ENCODE assay signal across 22 cellular contexts in the genomic region with DNA sequence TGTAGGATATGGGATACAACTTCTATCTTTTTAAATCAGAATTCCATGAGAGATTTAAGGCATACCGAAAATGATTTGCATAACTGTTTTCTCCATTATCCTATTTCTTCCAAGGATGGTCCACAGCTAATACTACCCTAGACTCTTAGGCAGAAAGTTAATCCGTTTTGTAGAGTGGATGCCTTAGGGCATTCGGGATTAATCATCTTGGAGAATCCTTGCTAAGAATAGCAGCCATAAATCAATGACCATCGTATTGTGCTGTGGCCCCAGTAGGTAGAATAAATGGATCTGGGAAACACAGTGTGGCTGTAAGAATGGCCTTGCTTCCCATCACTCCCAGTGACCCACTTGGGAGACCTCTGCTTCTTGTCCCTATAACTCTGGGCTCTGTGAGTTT.
DNase-seq lines count a peak whose midpoint lies in the region; ATAC-seq and TF ChIP-seq lines count a peak whose summit lies in the region.
"Had no signal": no experiment of that assay in that cellular context is flagged by ENCODE, and none has a peak within 500 bp of the region (broad histone marks: within the 10 kb centered on the region; RNA-seq: fewer than 3 reads in every experiment).

No MANE protein-coding gene starts in this region.

- H3K36me3 Mint-ChIP-seq in HFFc6 (ENCODE audit: low read depth) (no peaks in the 10 kb centered on the region), Caco-2 (ENCODE audit: insufficient read depth, unreplicated experiment) (no peaks in the 10 kb centered on the region)
- H3K36me3 Mint-ChIP-seq in activated T-helper 17 cell treated with anti-CD3 and anti-CD28 coated beads, Interleukin-2, amount 50 U/mL, for 72 hours (ENCODE audit: low read depth), result no peaks in the 10 kb centered on the region
- H3K36me3 Mint-ChIP-seq: CD14-positive monocyte had no signal

- no peak overlapping the region for H3K27ac Mint-ChIP-seq in HFFc6
- H3K27ac Mint-ChIP-seq in activated T-helper 17 cell treated with anti-CD3 and anti-CD28 coated beads, Interleukin-2, amount 50 U/mL, for 72 hours, result no peak overlapping the region
- H3K27ac Mint-ChIP-seq in Caco-2 (ENCODE audit: unreplicated experiment), result no peak overlapping the region
- H3K27ac Mint-ChIP-seq: CD14-positive monocyte; CD4-positive, alpha-beta T cell; CD8-positive, alpha-beta memory T cell had no signal

- BruUV-seq in Caco-2 (replicated peaks; lab: Mats Ljungman, UMichigan), result no TSS peak

- DNase-seq in EH (ENCODE audit: low read depth) (peak; percentile 43), HFFc6 (peak; percentile 16), NCI-H82 (lab: John Stamatoyannopoulos, UW) (peak; percentile 89), RPMI7951 (ENCODE audit: low read depth) (peak; percentile 56), middle frontal gyrus (ENCODE audit: extremely low spot score, low spot score) (no peak), Caco-2 (no peak)
- no peak for DNase-seq in stimulated activated CD4-positive, alpha-beta T cell treated with anti-CD3 and anti-CD28 coated beads, Interleukin-2, amount 100 ng/mL, for 24 hours
- DNase-seq: AML-193; BE2C; Calu3; CD4-positive, alpha-beta T cell; CD8-positive, alpha-beta memory T cell; DMS53; DMS79 treated with DMSO at 0.1 percent for 48 hours; GDM1; GM23248; H7 had no signal

- H3K9me3 Mint-ChIP-seq in HFFc6 (no peaks in the 10 kb centered on the region), Caco-2 (ENCODE audit: unreplicated experiment) (no peaks in the 10 kb centered on the region)
- no peaks in the 10 kb centered on the region for H3K9me3 Mint-ChIP-seq in activated T-helper 17 cell treated with anti-CD3 and anti-CD28 coated beads, Interleukin-2, amount 50 U/mL, for 72 hours
- H3K9me3 Mint-ChIP-seq: CD14-positive monocyte; CD4-positive, alpha-beta T cell; CD8-positive, alpha-beta memory T cell had no signal

- TF ChIP-seq CTCF in HFFc6 (IDR thresholded peaks at IDR 0.05), result no peak
- TF ChIP-seq CTCF in Caco-2 (IDR thresholded peaks at IDR 0.05; ENCODE audit: insufficient read depth in 1 of 2, low read depth in 1 of 2, low read length in 1 of 2, severe bottlenecking in 1 of 2, unreplicated experiment in 1 of 2), result no peak

- H3K27me3 ChIP-seq in Caco-2 (replicated peaks; ENCODE audit: control insufficient read depth, insufficient read depth, low read length), result no peaks in the 10 kb centered on the region
- H3K27me3 ChIP-seq: BE2C; BLaER1 treated with 17β-estradiol and CSF1 and Interleukin-3, amounts not matched to agents 10 nM and 100 nM had no signal

- CTCF ChIA-PET in Caco-2 (lab: Charles Lee), result no interaction called here

- no peaks in the 10 kb centered on the region for H3K9me3 ChIP-seq in Caco-2
- H3K9me3 ChIP-seq: BE2C; BLaER1 treated with 17β-estradiol and CSF1 and Interleukin-3, amounts not matched to agents 10 nM and 100 nM had no signal

- H3K4me3 ChIP-seq in Caco-2 (ENCODE audit: low read depth, low read length), result no peak overlapping the region
- H3K4me3 ChIP-seq: BLaER1 treated with 17β-estradiol and CSF1 and Interleukin-3, amounts not matched to agents 10 nM and 100 nM; GM12878; GM23248 had no signal

- POLR2A ChIA-PET in Caco-2 (lab: Charles Lee), result no interaction called here

- H3K27me3 Mint-ChIP-seq in HFFc6 (ENCODE audit: insufficient read depth), result no peaks in the 10 kb centered on the region; the same call in none of the 2 replicates
- no peaks in the 10 kb centered on the region for H3K27me3 Mint-ChIP-seq in activated T-helper 17 cell treated with anti-CD3 and anti-CD28 coated beads, Interleukin-2, amount 50 U/mL, for 72 hours
- H3K27me3 Mint-ChIP-seq in Caco-2 (ENCODE audit: insufficient read depth, unreplicated experiment), result no peaks in the 10 kb centered on the region
- H3K27me3 Mint-ChIP-seq: CD4-positive, alpha-beta T cell; CD8-positive, alpha-beta memory T cell had no signal

- intact Hi-C loops in Caco-2 (cut with micrococcal nuclease; ENCODE audit: unreplicated experiment), result no loop called here

- H3K4me3 Mint-ChIP-seq in HFFc6, result no peak overlapping the region
- H3K4me3 Mint-ChIP-seq in activated T-helper 17 cell treated with anti-CD3 and anti-CD28 coated beads, Interleukin-2, amount 50 U/mL, for 72 hours, result no peak overlapping the region
- no peak overlapping the region for H3K4me3 Mint-ChIP-seq in Caco-2 (ENCODE audit: unreplicated experiment)
- H3K4me3 Mint-ChIP-seq: CD14-positive monocyte; CD4-positive, alpha-beta T cell; CD8-positive, alpha-beta memory T cell had no signal

- H3K4me1 Mint-ChIP-seq in HFFc6 (ENCODE audit: low read depth) (peaks cover 38% of the 10 kb centered on the region), Caco-2 (ENCODE audit: low read depth, unreplicated experiment) (peaks cover 13% of the 10 kb centered on the region)
- peaks cover 21% of the 10 kb centered on the region for H3K4me1 Mint-ChIP-seq in activated T-helper 17 cell treated with anti-CD3 and anti-CD28 coated beads, Interleukin-2, amount 50 U/mL, for 72 hours

- no peaks in the 10 kb centered on the region; the same call in 1 of the 2 replicates for H3K4me1 ChIP-seq in Caco-2

- no peaks in the 10 kb centered on the region for H3K36me3 ChIP-seq in Caco-2 (ENCODE audit: control insufficient read depth, insufficient read depth, low read length)
- H3K36me3 ChIP-seq: BE2C; BLaER1 treated with 17β-estradiol and CSF1 and Interleukin-3, amounts not matched to agents 10 nM and 100 nM had no signal

- no peak for ATAC-seq in activated T-helper 17 cell treated with anti-CD3 and anti-CD28 coated beads, Interleukin-2, amount 50 U/mL, for 72 hours (replicated peaks)
- ATAC-seq: GM12878, HCT116 had no signal

Comparison
In these comparisons a context has a peak if more than half of its experiments do, and no peak if none do; other contexts are left out.
1. DNase-seq: peak in EH (single experiment), HFFc6 (single experiment), NCI-H82 (single experiment) and RPMI7951 (single experiment); none in stimulated activated CD4-positive, alpha-beta T cell treated with anti-CD3 and anti-CD28 coated beads, Interleukin-2, amount 100 ng/mL, for 24 hours (0 of 2), middle frontal gyrus (single experiment) and Caco-2 (0 of 2).